ENCODE assay signal across 8 cellular contexts in the genomic region with DNA sequence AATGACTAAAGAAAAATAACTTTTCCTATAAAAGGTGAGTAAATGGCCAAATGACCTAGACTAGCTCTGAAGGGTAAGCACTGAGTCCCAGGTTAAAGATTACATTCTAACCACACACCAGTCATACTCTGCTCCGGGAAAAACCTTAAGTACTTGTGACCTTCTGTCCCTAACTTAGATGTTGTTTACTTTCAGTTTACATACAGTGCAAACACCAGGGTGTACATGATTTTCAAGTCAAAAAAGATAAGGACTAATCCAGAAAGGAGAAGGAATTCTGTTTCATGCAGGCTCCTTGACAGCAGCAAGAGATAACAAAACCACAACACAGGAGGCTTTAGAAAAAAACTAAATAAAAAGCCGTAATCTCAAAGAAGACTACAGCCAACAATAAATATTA.
DNase-seq lines count a peak whose midpoint lies in the region; ATAC-seq and TF ChIP-seq lines count a peak whose summit lies in the region.

No MANE protein-coding gene starts in this region.

- peak; percentile 88 for ATAC-seq in GM18499 (IDR thresholded peaks at IDR 0.05; ENCODE audit: insufficient read depth, unreplicated experiment)
- peak; percentile 98 for ATAC-seq in GM21619 (IDR thresholded peaks at IDR 0.05; ENCODE audit: unreplicated experiment)
- peak; percentile 95 for ATAC-seq in HG03558 (IDR thresholded peaks at IDR 0.05; ENCODE audit: extremely low read depth, unreplicated experiment)

- no peak for TF ChIP-seq CTCF in GM13976 (IDR thresholded peaks at IDR 0.05; ENCODE audit: borderline replicate concordance, control extremely low read depth, extremely low read depth, insufficient read depth, missing control alignments)

- in situ Hi-C loops in GM13976 (cut with MboI; ENCODE audit: low sequenced_read_pairs, unreplicated experiment) = no loop called here

- DNase-seq in iris pigment epithelial cell (ENCODE audit: low read depth) (peak; percentile 66), amniotic stem cell (lab: John Stamatoyannopoulos, UW) (no peak), iPS-NIHi7 (ENCODE audit: extremely low spot score) (no peak), GM13976 (ENCODE audit: low spot score) (no peak)
- DNase-seq in stimulated activated CD4-positive, alpha-beta T cell treated with anti-CD3 and anti-CD28 coated beads, Interleukin-2, amount 100 ng/mL, for 24 hours = no peak
